ENCODE assay signal across 15 cellular contexts in the genomic region with DNA sequence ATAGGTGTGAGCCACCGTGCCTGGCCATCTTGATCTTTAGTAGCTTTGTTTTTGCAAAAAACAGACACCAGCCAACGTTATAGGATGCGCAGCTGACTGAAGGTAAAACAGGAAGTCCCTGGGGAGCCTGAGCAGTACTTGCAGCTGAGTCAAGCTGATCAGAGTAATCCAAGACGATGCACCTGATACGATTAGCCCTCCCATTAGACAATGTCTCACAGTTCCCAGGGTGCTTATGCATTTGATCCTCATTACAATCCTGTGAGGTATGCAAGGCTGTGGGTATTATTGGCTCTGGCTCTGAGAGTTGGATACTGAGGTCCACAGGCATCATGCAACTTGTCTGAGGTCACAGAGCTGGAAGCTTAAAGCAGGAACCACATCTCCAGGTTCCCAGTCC. TPM values are rescaled to one million over a fixed set of nuclear protein-coding genes. Genes with fewer than 3 reads are reported as not detected.
A peak's percentile ranks its signal among the peaks of the same experiment; 100 is the strongest.
DNase-seq lines count a peak whose midpoint lies in the region; ATAC-seq and TF ChIP-seq lines count a peak whose summit lies in the region.
"Had no signal": no experiment of that assay in that cellular context is flagged by ENCODE, and none has a peak within 500 bp of the region (broad histone marks: within the 10 kb centered on the region; RNA-seq: fewer than 3 reads in every experiment).

No MANE protein-coding gene starts in this region.

- TF ChIP-seq CTCF in IMR-90 (conservative IDR thresholded peaks at IDR 0.05; ENCODE audit: low read depth, low read length) (no peak), breast epithelium (IDR thresholded peaks at IDR 0.05) (no peak)

- no peaks in the 10 kb centered on the region for H3K79me1 ChIP-seq in IMR-90 (ENCODE audit: low read depth in 1 of 2, low read length in 2 of 2)

- H3K18ac ChIP-seq in IMR-90 (ENCODE audit: low read depth, low read length), result no peak overlapping the region

- H3K4me1 ChIP-seq in IMR-90 (ENCODE audit: control insufficient read depth, insufficient read depth, low read length), result no peaks in the 10 kb centered on the region
- no peaks in the 10 kb centered on the region for H3K4me1 ChIP-seq in breast epithelium

- no peaks in the 10 kb centered on the region for H4K20me1 ChIP-seq in IMR-90 (ENCODE audit: insufficient read depth, low read length)

- no peak for ATAC-seq in IMR-90 (ENCODE audit: low read depth)
- no peak for ATAC-seq in GM19463 (IDR thresholded peaks at IDR 0.05; ENCODE audit: unreplicated experiment)
- ATAC-seq in GM21717 (IDR thresholded peaks at IDR 0.05; ENCODE audit: unreplicated experiment), result no peak
- ATAC-seq in HG02759 (IDR thresholded peaks at IDR 0.05; ENCODE audit: unreplicated experiment), result no peak
- ATAC-seq: pancreas had no signal

- BruUV-seq in IMR-90 (replicated peaks; lab: Mats Ljungman, UMichigan), result no TSS peak

- H4K5ac ChIP-seq in IMR-90 (ENCODE audit: low read depth, low read length), result no peak overlapping the region

- H2BK20ac ChIP-seq in IMR-90 (ENCODE audit: low read depth, low read length), result no peak overlapping the region

- no peak for TF ChIP-seq RAD21 in IMR-90 (IDR thresholded peaks at IDR 0.05; ENCODE audit: low read length)

- no peak overlapping the region for H2AK9ac ChIP-seq in IMR-90 (replicated peaks; ENCODE audit: low read depth, low read length, poor library complexity)

- no peak overlapping the region for H2AFZ ChIP-seq in IMR-90 (replicated peaks; ENCODE audit: low read length, poor library complexity)

- H3K4me2 ChIP-seq in IMR-90 (ENCODE audit: low read depth, low read length), result no peak overlapping the region

- H3K36me3 ChIP-seq in IMR-90 (ENCODE audit: control insufficient read depth, insufficient read depth, low read length), result no peaks in the 10 kb centered on the region
- no peaks in the 10 kb centered on the region for H3K36me3 ChIP-seq in breast epithelium

- peaks cover 2% of the 10 kb centered on the region; the same call in 1 of the 2 replicates for H3K27me3 ChIP-seq in IMR-90 (ENCODE audit: control insufficient read depth, insufficient read depth, low read length)
- no peaks in the 10 kb centered on the region for H3K27me3 ChIP-seq in breast epithelium
- H3K27me3 ChIP-seq: pancreas had no signal

- H3K14ac ChIP-seq in IMR-90 (replicated peaks; ENCODE audit: low read depth, low read length), result no peak overlapping the region

- 0 out of 2 replicates have a peak, but pooled peaks cover 3% of the 10 kb centered on the region for H3K9me1 ChIP-seq in IMR-90 (ENCODE audit: insufficient read depth, low read length)

- POLR2A ChIA-PET in IMR-90 (lab: Charles Lee; ENCODE audit: unreplicated experiment), result no interaction called here

- no peak overlapping the region for H3K4me3 ChIP-seq in IMR-90 (ENCODE audit: insufficient read depth, low read depth, low read length)
- no peak overlapping the region for H3K4me3 ChIP-seq in breast epithelium
- H3K4me3 ChIP-seq: lung, pancreas had no signal

- no peak overlapping the region for H3K27ac ChIP-seq in IMR-90 (ENCODE audit: insufficient read depth, low read length)
- H3K27ac ChIP-seq in breast epithelium, result no peak overlapping the region
- H3K27ac ChIP-seq: pancreas had no signal

- no peak overlapping the region for H3K4ac ChIP-seq in IMR-90 (ENCODE audit: low read depth, low read length)

- H3K9ac ChIP-seq in IMR-90 (ENCODE audit: low read depth, low read length), result no peak overlapping the region

- intact Hi-C loops in IMR-90 (cut with micrococcal nuclease) (no loop called here), breast epithelium (cut with DNase I; ENCODE audit: low total_unique reads) (loop anchor here (5.0 kb wide), 1 partner anchor 395 kb away; no protein-coding TSS in a partner anchor)

- in situ Hi-C loops in IMR-90 (cut with MboI; ENCODE audit: low sequenced_read_pairs), result no loop called here

- no peak overlapping the region for H2BK120ac ChIP-seq in IMR-90 (ENCODE audit: low read depth, low read length)

- no peak overlapping the region for H2AK5ac ChIP-seq in IMR-90 (ENCODE audit: low read depth, low read length)

- H4K8ac ChIP-seq in IMR-90 (ENCODE audit: low read depth in 2 of 2, low read length in 2 of 2), result no peak overlapping the region

- H3K23ac ChIP-seq in IMR-90 (ENCODE audit: low read depth, low read length), result no peak overlapping the region

- WGBS in IMR-90 (ENCODE audit: extremely low coverage in 2 of 2, insufficient read length in 1 of 2), 2 experiments, result no CpG with 5 or more reads among the region's 5 CpGs

- no peak overlapping the region for H4K91ac ChIP-seq in IMR-90 (ENCODE audit: insufficient read depth, low read depth, low read length)

- DNase-seq in Daoy (ENCODE audit: low read depth) (peak; percentile 54), IMR-90 (peak; percentile 70), NCI-H524 (lab: John Stamatoyannopoulos, UW) (peak; percentile 66 to 90), cerebellar cortex (ENCODE audit: low spot score) (peak; percentile 74), breast epithelium (ENCODE audit: low spot score in 2 of 2) (no peak)
- DNase-seq: amniotic stem cell; Calu3; NCI-H2227 treated with DMSO at 0.1 percent for 48 hours; pancreas; stimulated activated CD4-positive, alpha-beta T cell treated with anti-CD3 and anti-CD28 coated beads, Interleukin-4, amount 100 ng/mL, for 24 hours had no signal

- dilution Hi-C loops in IMR-90 (cut with HindIII; ENCODE audit: low sequenced_read_pairs, unreplicated experiment), result no loop called here

- no peak overlapping the region for H2BK5ac ChIP-seq in IMR-90 (ENCODE audit: low read depth, low read length, poor library complexity, severe bottlenecking)

- CTCF ChIA-PET in IMR-90 (lab: Yijun Ruan, JAX), result interaction anchor here (0.9 kb wide), 1 partner anchor 72 kb away, joined by 3 read pairs; no protein-coding TSS in a partner anchor

- TF ChIP-seq POLR2A in IMR-90 (IDR thresholded peaks at IDR 0.05; ENCODE audit: low read depth, low read length), result no peak
- no peak for TF ChIP-seq POLR2A in breast epithelium (IDR thresholded peaks at IDR 0.05)

- H3K56ac ChIP-seq in IMR-90 (ENCODE audit: extremely low read depth, insufficient read depth, low read length), result no peak overlapping the region

- H2BK15ac ChIP-seq in IMR-90 (ENCODE audit: low read depth, low read length), result no peak overlapping the region

- H3K9me3 ChIP-seq in IMR-90 (ENCODE audit: control insufficient read depth, insufficient read depth, low read length) (no peaks in the 10 kb centered on the region), breast epithelium (no peaks in the 10 kb centered on the region)
- H3K9me3 ChIP-seq: pancreas had no signal

TF ChIP-seq in IMR-90, 13 proteins besides CTCF, POLR2A, EP300 and RAD21:
- TF ChIP-seq, protein P1, sequence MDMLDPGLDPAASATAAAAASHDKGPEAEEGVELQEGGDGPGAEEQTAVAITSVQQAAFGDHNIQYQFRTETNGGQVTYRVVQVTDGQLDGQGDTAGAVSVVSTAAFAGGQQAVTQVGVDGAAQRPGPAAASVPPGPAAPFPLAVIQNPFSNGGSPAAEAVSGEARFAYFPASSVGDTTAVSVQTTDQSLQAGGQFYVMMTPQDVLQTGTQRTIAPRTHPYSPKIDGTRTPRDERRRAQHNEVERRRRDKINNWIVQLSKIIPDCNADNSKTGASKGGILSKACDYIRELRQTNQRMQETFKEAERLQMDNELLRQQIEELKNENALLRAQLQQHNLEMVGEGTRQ (IDR thresholded peaks at IDR 0.05; ENCODE audit: low read depth, low read length), result no peak
- no peak for TF ChIP-seq MAZ (IDR thresholded peaks at IDR 0.05; ENCODE audit: borderline replicate concordance, low read depth, low read length)
- no peak for TF ChIP-seq BHLHE40 (IDR thresholded peaks at IDR 0.05; ENCODE audit: low read depth, low read length)
- TF ChIP-seq FOS (IDR thresholded peaks at IDR 0.05; ENCODE audit: low read depth, low read length), result no peak
- no peak for TF ChIP-seq NFE2L2 (IDR thresholded peaks at IDR 0.05; ENCODE audit: low read depth, low read length)
- TF ChIP-seq MAFK (IDR thresholded peaks at IDR 0.05; ENCODE audit: low read depth, low read length), result no peak
- TF ChIP-seq, protein P2, sequence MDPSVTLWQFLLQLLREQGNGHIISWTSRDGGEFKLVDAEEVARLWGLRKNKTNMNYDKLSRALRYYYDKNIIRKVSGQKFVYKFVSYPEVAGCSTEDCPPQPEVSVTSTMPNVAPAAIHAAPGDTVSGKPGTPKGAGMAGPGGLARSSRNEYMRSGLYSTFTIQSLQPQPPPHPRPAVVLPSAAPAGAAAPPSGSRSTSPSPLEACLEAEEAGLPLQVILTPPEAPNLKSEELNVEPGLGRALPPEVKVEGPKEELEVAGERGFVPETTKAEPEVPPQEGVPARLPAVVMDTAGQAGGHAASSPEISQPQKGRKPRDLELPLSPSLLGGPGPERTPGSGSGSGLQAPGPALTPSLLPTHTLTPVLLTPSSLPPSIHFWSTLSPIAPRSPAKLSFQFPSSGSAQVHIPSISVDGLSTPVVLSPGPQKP (IDR thresholded peaks at IDR 0.05; ENCODE audit: borderline replicate concordance, low read depth, low read length), result no peak
- TF ChIP-seq MXI1 (IDR thresholded peaks at IDR 0.05; ENCODE audit: borderline replicate concordance, low read depth, low read length), result no peak
- no peak for TF ChIP-seq CHD1 (IDR thresholded peaks at IDR 0.05; ENCODE audit: low read depth, low read length)
- no peak for TF ChIP-seq RFX5 (IDR thresholded peaks at IDR 0.05; ENCODE audit: low read depth, low read length)
- TF ChIP-seq CEBPB (IDR thresholded peaks at IDR 0.05; ENCODE audit: low read depth, low read length), result no peak
TF ChIP-seq in IMR-90: peak in this region for 0.

RNA-seq across cellular contexts. Expression of a gene that starts 8.1 kb away (rescaled TPM):
- total RNA-seq in Daoy (2014; rRNA removed; shearing (Covaris generic)), result 1,090 and 1,158 TPM in 2 replicates
- total RNA-seq in IMR-90 (2012; rRNA removed) (465 and 488 TPM in 2 replicates), breast epithelium (100 to 1,000 TPM in 2 of 3 donors, 1 to 10 TPM in 1; 2.1 to 380 (median 213) TPM)
- polyA plus RNA-seq in IMR-90 (2012; rRNA removed), result 272 and 287 TPM in 2 replicates
- 215 and 331 TPM in 2 replicates for polyA plus RNA-seq in IMR-90 (2012; cell fraction: cytosol; rRNA removed)
- 179 and 252 TPM in 2 replicates for polyA plus RNA-seq in IMR-90 (2012; cell fraction: nucleus; rRNA removed; ENCODE audit: low replicate concordance)

RNA-seq across cellular contexts. Expression of a gene that starts 49.3 kb away (rescaled TPM):
- 650 and 689 TPM in 2 replicates for total RNA-seq in Daoy (2014; rRNA removed; shearing (Covaris generic))
- 671 and 1,144 TPM in 2 replicates for total RNA-seq in IMR-90 (2012; rRNA removed)
- 227 and 313 TPM in 2 replicates for polyA plus RNA-seq in IMR-90 (2012; rRNA removed)
- 54.7 and 79.0 TPM in 2 replicates for polyA plus RNA-seq in IMR-90 (2012; cell fraction: cytosol; rRNA removed)
- 40.3 and 157 TPM in 2 replicates for polyA plus RNA-seq in IMR-90 (2012; cell fraction: nucleus; rRNA removed; ENCODE audit: low replicate concordance)
- total RNA-seq in breast epithelium, result 100 to 1,000 TPM; 600 to 759 (median 614) TPM

RNA-seq across cellular contexts. Expression of a gene that starts 52.1 kb away (rescaled TPM):
- total RNA-seq in Daoy (2014; rRNA removed; shearing (Covaris generic)), result 107 and 111 TPM in 2 replicates
- total RNA-seq in IMR-90 (2012; rRNA removed) (10.9 and 14.2 TPM in 2 replicates), breast epithelium (100 to 1,000 TPM in 2 of 3 donors, 1 to 10 TPM in 1; 4.6 to 430 (median 153) TPM)
- polyA plus RNA-seq in IMR-90 (2012; rRNA removed), result 38.6 and 39.3 TPM in 2 replicates
- polyA plus RNA-seq in IMR-90 (2012; cell fraction: cytosol; rRNA removed), result 30.9 and 49.3 TPM in 2 replicates
- 26.9 and 31.3 TPM in 2 replicates for polyA plus RNA-seq in IMR-90 (2012; cell fraction: nucleus; rRNA removed; ENCODE audit: low replicate concordance)
- total RNA-seq: activated CD8-positive, alpha-beta memory T cell treated with anti-CD3 and anti-CD28 coated beads for 36 hours had no signal

Comparison
In these comparisons a context has a peak if more than half of its experiments do, and no peak if none do; other contexts are left out.
1. DNase-seq: peak in Daoy (single experiment), IMR-90 (single experiment), NCI-H524 (2 of 2) and cerebellar cortex (single experiment); none in breast epithelium (0 of 2).